1 cellular context compared by ENCODE assay signal in the genomic region with DNA sequence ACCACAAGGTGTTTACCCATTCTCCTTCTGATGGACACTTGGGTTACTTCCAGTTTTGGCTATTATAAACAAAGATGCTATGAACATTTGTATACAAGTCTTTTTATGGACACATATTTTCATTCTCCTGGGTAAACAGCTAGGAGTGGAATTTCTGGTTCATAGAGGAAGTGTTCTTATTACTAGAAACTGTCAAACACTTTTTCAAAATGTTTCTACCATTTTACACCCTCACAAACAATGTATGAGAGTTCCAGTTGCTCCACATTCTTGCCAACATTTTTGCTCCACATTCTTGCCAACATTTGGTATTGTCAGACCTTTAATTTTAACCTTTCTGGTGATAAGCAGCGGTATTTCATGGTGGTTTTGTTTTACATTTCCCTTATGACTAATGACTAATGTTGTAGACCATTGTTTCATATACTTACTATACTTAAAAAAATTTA.
TF ChIP-seq lines count a peak whose summit lies in the region.

No MANE protein-coding gene starts in this region.

TF ChIP-seq in HepG2, 621 proteins besides CTCF, POLR2A, EP300 and RAD21:
- TF ChIP-seq ZSCAN9 (CRISPR knock-in tag; IDR thresholded peaks at IDR 0.05; ENCODE audit: borderline replicate concordance) (no peak), ZNF7 (CRISPR knock-in tag; IDR thresholded peaks at IDR 0.05) (peak; percentile 95), THYN1 (CRISPR knock-in tag; IDR thresholded peaks at IDR 0.05; ENCODE audit: borderline replicate concordance, low read depth) (no peak)
